ENCODE assay signal across 8 cellular contexts in genomic region chr2:39435974-39436591, GRCh38. TPM values are rescaled to one million over a fixed set of nuclear protein-coding genes. Genes with fewer than 3 reads are reported as not detected.
DNase-seq lines count a peak whose midpoint lies in the region; ATAC-seq and TF ChIP-seq lines count a peak whose summit lies in the region.

No MANE protein-coding gene starts in this region.

- H3K79me2 ChIP-seq in KMS-11 (ENCODE audit: insufficient read depth, low read depth), result peaks cover 44% of the 10 kb centered on the region; the same call in 1 of the 2 replicates

- no peaks in the 10 kb centered on the region for H3K27me3 ChIP-seq in KMS-11 (ENCODE audit: insufficient read depth, low read depth)
- no peaks in the 10 kb centered on the region for H3K27me3 ChIP-seq in iPS-15b (ENCODE audit: control insufficient read depth, insufficient read depth, low read length)
- no peaks in the 10 kb centered on the region for H3K27me3 ChIP-seq in skeletal muscle satellite cell (ENCODE audit: control insufficient read depth, insufficient read depth, low read length)

- H2AFZ ChIP-seq in KMS-11 (ENCODE audit: low read depth), result peak overlapping the region; percentile 92; the same call in 1 of the 2 replicates

- H3K9ac ChIP-seq in KMS-11 (peak overlapping the region; percentile 82; the same call in 1 of the 2 replicates), iPS-15b (ENCODE audit: low read depth, low read length) (peak overlapping the region; percentile 67), skeletal muscle satellite cell (ENCODE audit: low read depth, low read length) (peak overlapping the region; percentile 96)

- H3K9me3 ChIP-seq in iPS-15b (ENCODE audit: control insufficient read depth, insufficient read depth, low read length) (no peaks in the 10 kb centered on the region), skeletal muscle satellite cell (replicated peaks; ENCODE audit: low read length) (no peaks in the 10 kb centered on the region)

- H4K20me1 ChIP-seq in KMS-11 (ENCODE audit: insufficient read depth), result no peaks in the 10 kb centered on the region

- H3K4me2 ChIP-seq in KMS-11 (peak overlapping the region; percentile 81), skeletal muscle satellite cell (ENCODE audit: low read length) (peak overlapping the region; percentile 86)

- 0 out of 2 replicates have a peak overlapping the region, but pooled peaks have one; percentile 57 for H3K27ac ChIP-seq in KMS-11

- no peak for TF ChIP-seq CTCF in KMS-11 (conservative IDR thresholded peaks at IDR 0.05; ENCODE audit: low read depth, low read length)

- ATAC-seq in HG03175 (IDR thresholded peaks at IDR 0.05; ENCODE audit: unreplicated experiment), result no peak

- H3K4me1 ChIP-seq in KMS-11 (ENCODE audit: low read depth, poor library complexity, severe bottlenecking) (peaks cover 15% of the 10 kb centered on the region), iPS-15b (ENCODE audit: control insufficient read depth, insufficient read depth, low read length) (peaks cover 35% of the 10 kb centered on the region), skeletal muscle satellite cell (ENCODE audit: control insufficient read depth, insufficient read depth, low read length) (peaks cover 63% of the 10 kb centered on the region)

- H3K4me3 ChIP-seq in KMS-11 (IDR thresholded peaks at IDR 0.05; ENCODE audit: insufficient read depth, low read depth, low read length), result peak overlapping the region; percentile 89
- H3K4me3 ChIP-seq in iPS-15b (ENCODE audit: low read depth, low read length), result peak overlapping the region; percentile 96
- peak overlapping the region; percentile 99 for H3K4me3 ChIP-seq in skeletal muscle satellite cell (ENCODE audit: low read length)

- DNase-seq in NCI-H1694 treated with DMSO at 0.1 percent for 48 hours (lab: John Stamatoyannopoulos, UW) (peak; percentile 5), NCI-H1694 (lab: John Stamatoyannopoulos, UW) (no peak), astrocyte of the hippocampus (ENCODE audit: low read depth, low spot score) (peak; percentile 67)
- DNase-seq in activated CD4-positive, alpha-beta T cell treated with anti-CD3 and anti-CD28 coated beads, Interleukin-2, amount 50 U/mL, for 1 hour, result no peak

- H3K36me3 ChIP-seq in KMS-11 (ENCODE audit: insufficient read depth) (no peaks in the 10 kb centered on the region), iPS-15b (ENCODE audit: control insufficient read depth, insufficient read depth, low read length) (no peaks in the 10 kb centered on the region), skeletal muscle satellite cell (ENCODE audit: insufficient read depth, low read length) (no peaks in the 10 kb centered on the region)

RNA-seq across cellular contexts. Expression of gene MAP4K3, which starts 1.0 kb away (rescaled TPM):
- 41.3 and 61.9 TPM in 2 replicates for total RNA-seq in skeletal muscle satellite cell (2012; rRNA removed)

Comparison
In these comparisons a context has a peak if more than half of its experiments do, and no peak if none do; other contexts are left out.
1. DNase-seq: peak in NCI-H1694 treated with DMSO at 0.1 percent for 48 hours (single experiment) and astrocyte of the hippocampus (single experiment); none in NCI-H1694 (single experiment) and activated CD4-positive, alpha-beta T cell treated with anti-CD3 and anti-CD28 coated beads, Interleukin-2, amount 50 U/mL, for 1 hour (single experiment).
2. Peak in every context shown above with its lines, with median percentiles within 50 percentile points of each other: H3K4me3 ChIP-seq and H3K9ac ChIP-seq.